In genomic region chr7:129980667-129981066, GRCh38 we compare ENCODE assay signal across 26 cellular contexts.
"Had no signal": no experiment of that assay in that cellular context is flagged by ENCODE, and none has a peak within 500 bp of the region (broad histone marks: within the 10 kb centered on the region; RNA-seq: fewer than 3 reads in every experiment).

No MANE protein-coding gene starts in this region.

- H3K27me3 ChIP-seq: neural progenitor cell, ovary, right atrium auricular region, right lobe of liver, tibial nerve, uterus had no signal

- H3K27ac ChIP-seq: left ventricle myocardium inferior, neural progenitor cell, neutrophil, ovary, right atrium auricular region, right lobe of liver, tibial nerve, uterus had no signal

- H3K4me3 ChIP-seq: left ventricle myocardium inferior, lung, neural progenitor cell, ovary, right atrium auricular region, right lobe of liver, smooth muscle cell, tibial nerve, uterus had no signal

- H2AFZ ChIP-seq: neural progenitor cell had no signal

- DNase-seq: hypothalamus; immature natural killer cell; kidney; left colon; left ventricle myocardium inferior; naive B cell; natural killer cell; nephron progenitor cell; occipital lobe; ovary; right lobe of liver; stimulated activated CD4-positive, alpha-beta T cell treated with anti-CD3 and anti-CD28 coated beads, Interleukin-1b, Interleukin-23, amount 100 ng/mL, for 48 hours; stimulated activated CD4-positive, alpha-beta T cell treated with anti-CD3 and anti-CD28 coated beads, Interleukin-2, amount 100 ng/mL, for 48 hours; stimulated activated CD4-positive, alpha-beta T cell treated with anti-CD3 and anti-CD28 coated beads, Interleukin-4, amount 100 ng/mL, for 4 hours; stimulated activated CD8-positive, alpha-beta memory T cell treated with anti-CD3 and anti-CD28 coated beads, Interleukin-4, amount 100 ng/mL, for 48 hours; stimulated activated naive CD4-positive, alpha-beta T cell treated with Interleukin-2 at 50 U/mL for 16 hours; stimulated activated naive CD8-positive, alpha-beta T cell treated with anti-CD3 and anti-CD28 coated beads, Interleukin-15, amount 100 ng/mL, for 72 hours; substantia nigra; uterus had no signal

- H3K9ac ChIP-seq: neural progenitor cell had no signal

- ATAC-seq: left colon; natural killer cell; right lobe of liver; stimulated activated memory B cell treated with anti-CD40 and anti-IgM and Interleukin-4, amounts not matched to agents 10 μg/mL and 1 μg/mL and 100 μg/mL, for 72 hours; stimulated activated naive CD8-positive, alpha-beta T cell treated with anti-CD3 and anti-CD28 coated beads, Interleukin-15, amount 100 ng/mL, for 72 hours had no signal

- H3K36me3 ChIP-seq: left ventricle myocardium inferior, neural progenitor cell, neutrophil, ovary, right atrium auricular region, right lobe of liver, tibial nerve, uterus had no signal

- H3K4me2 ChIP-seq: neural progenitor cell, smooth muscle cell had no signal

- H3K4me1 ChIP-seq: left ventricle myocardium inferior, neural progenitor cell, right atrium auricular region, right lobe of liver, tibial nerve, uterus had no signal

- H3K9me3 ChIP-seq: left ventricle myocardium inferior, neutrophil, ovary, right atrium auricular region, right lobe of liver, tibial nerve, uterus had no signal
